Comparison of ENCODE assay signal across 13 cellular contexts in genomic region chr5:141516648-141517025, GRCh38. TPM values are rescaled to one million over a fixed set of nuclear protein-coding genes. Genes with fewer than 3 reads are reported as not detected.
A peak's percentile ranks its signal among the peaks of the same experiment; 100 is the strongest.
DNase-seq lines count a peak whose midpoint lies in the region; ATAC-seq and TF ChIP-seq lines count a peak whose summit lies in the region.
"Had no signal": no experiment of that assay in that cellular context is flagged by ENCODE, and none has a peak within 500 bp of the region (broad histone marks: within the 10 kb centered on the region; RNA-seq: fewer than 3 reads in every experiment).

No MANE protein-coding gene starts in this region.

- H3K4me1 Mint-ChIP-seq in activated naive CD8-positive, alpha-beta T cell (ENCODE audit: low read depth): peaks cover 37% of the 10 kb centered on the region
- H3K4me1 Mint-ChIP-seq in activated naive CD8-positive, alpha-beta T cell treated with anti-CD3 and anti-CD28 coated beads, Interleukin-2, amount 50 U/mL, for 24 hours: peaks cover 58% of the 10 kb centered on the region
- peaks cover 93% of the 10 kb centered on the region for H3K4me1 Mint-ChIP-seq in neural crest cell

- peak overlapping the region; percentile 28 for H3K27ac Mint-ChIP-seq in activated naive CD8-positive, alpha-beta T cell
- H3K27ac Mint-ChIP-seq in activated naive CD8-positive, alpha-beta T cell treated with anti-CD3 and anti-CD28 coated beads, Interleukin-2, amount 50 U/mL, for 24 hours: no peak overlapping the region
- H3K27ac Mint-ChIP-seq in neural crest cell (ENCODE audit: unreplicated experiment): no peak overlapping the region

- H3K27me3 ChIP-seq in uterus: no peaks in the 10 kb centered on the region
- H3K27me3 ChIP-seq: cardiac muscle cell had no signal

- H3K9me3 ChIP-seq in uterus: no peaks in the 10 kb centered on the region

- DNase-seq in activated naive CD8-positive, alpha-beta T cell treated with anti-CD3 and anti-CD28 coated beads, Interleukin-2, amount 50 U/mL, for 24 hours: no peak
- DNase-seq in epithelial cell of prostate (ENCODE audit: low read depth, low spot score) (no peak), neural crest cell (ENCODE audit: low read depth, low spot score) (no peak), uterus (no peak), UCSD-AML1 (lab: John Stamatoyannopoulos, UW; ENCODE audit: unreplicated experiment) (no peak)
- DNase-seq: ACHN; activated T-cell treated with anti-CD3 and anti-CD28 coated beads, Interleukin-2, amount 50 U/mL, for 48 hours; KG1; left colon had no signal

- intact Hi-C loops in uterus (cut with DNase I; ENCODE audit: low total_unique reads): no loop called here

- no peak for ATAC-seq in activated naive CD8-positive, alpha-beta T cell treated with anti-CD3 and anti-CD28 coated beads, Interleukin-2, amount 50 U/mL, for 24 hours
- ATAC-seq in HG03378 (IDR thresholded peaks at IDR 0.05; ENCODE audit: unreplicated experiment): no peak
- no peak for ATAC-seq in GM18909 (IDR thresholded peaks at IDR 0.05; ENCODE audit: poor library complexity, unreplicated experiment)
- ATAC-seq: left colon had no signal

- H3K36me3 Mint-ChIP-seq in activated naive CD8-positive, alpha-beta T cell: peaks cover 5% of the 10 kb centered on the region
- H3K36me3 Mint-ChIP-seq in activated naive CD8-positive, alpha-beta T cell treated with anti-CD3 and anti-CD28 coated beads, Interleukin-2, amount 50 U/mL, for 24 hours (ENCODE audit: low read depth): peaks cover 51% of the 10 kb centered on the region
- peaks cover 37% of the 10 kb centered on the region for H3K36me3 Mint-ChIP-seq in neural crest cell (ENCODE audit: low read depth)

- H3K27me3 Mint-ChIP-seq in activated naive CD8-positive, alpha-beta T cell: no peaks in the 10 kb centered on the region
- peaks cover 2% of the 10 kb centered on the region for H3K27me3 Mint-ChIP-seq in activated naive CD8-positive, alpha-beta T cell treated with anti-CD3 and anti-CD28 coated beads, Interleukin-2, amount 50 U/mL, for 24 hours
- H3K27me3 Mint-ChIP-seq in neural crest cell (ENCODE audit: low read depth): no peaks in the 10 kb centered on the region

- H3K4me1 ChIP-seq in uterus: peaks cover 4 to 12% of the 10 kb centered on the region in 2 donors

- TF ChIP-seq CTCF in neural crest cell (conservative IDR thresholded peaks at IDR 0.05) (no peak), uterus (IDR thresholded peaks at IDR 0.05) (no peak)

- no peak overlapping the region for H3K4me3 Mint-ChIP-seq in activated naive CD8-positive, alpha-beta T cell
- no peak overlapping the region for H3K4me3 Mint-ChIP-seq in activated naive CD8-positive, alpha-beta T cell treated with anti-CD3 and anti-CD28 coated beads, Interleukin-2, amount 50 U/mL, for 24 hours
- H3K4me3 Mint-ChIP-seq in neural crest cell: peak overlapping the region; percentile 82

- no peak for TF ChIP-seq POLR2A in uterus (IDR thresholded peaks at IDR 0.05)

- no peaks in the 10 kb centered on the region for H3K36me3 ChIP-seq in uterus
- H3K36me3 ChIP-seq: cardiac muscle cell had no signal

- no peaks in the 10 kb centered on the region for H3K9me3 Mint-ChIP-seq in activated naive CD8-positive, alpha-beta T cell (ENCODE audit: low read depth)
- no peaks in the 10 kb centered on the region for H3K9me3 Mint-ChIP-seq in activated naive CD8-positive, alpha-beta T cell treated with anti-CD3 and anti-CD28 coated beads, Interleukin-2, amount 50 U/mL, for 24 hours
- no peaks in the 10 kb centered on the region for H3K9me3 Mint-ChIP-seq in neural crest cell

- H3K27ac ChIP-seq in epithelial cell of prostate (peak overlapping the region; percentile 97), uterus (peak overlapping the region; percentile 23 to 25)
- H3K27ac ChIP-seq: cardiac muscle cell had no signal

- H3K4me3 ChIP-seq in uterus: no peak overlapping the region
- H3K4me3 ChIP-seq: cardiac muscle cell had no signal

RNA-seq across cellular contexts. Expression of gene PCDHGC5, which starts 27.8 kb away (rescaled TPM):
- 2.2 and 3.0 TPM in 2 replicates for total RNA-seq in neural crest cell
- total RNA-seq in uterus: 1 to 10 TPM in 3 of 4 donors, under 1 TPM in 1; under 0.01 to 7.5 (median 3.4) TPM

RNA-seq across cellular contexts. Expression of gene PCDHGC4, which starts 31.8 kb away (rescaled TPM):
- total RNA-seq in neural crest cell (14.8 and 15.9 TPM in 2 replicates), uterus (1 to 10 TPM; 2.9 to 8.0 (median 6.7) TPM)

RNA-seq across cellular contexts. Expression of gene PCDHGC3, which starts 40.9 kb away (rescaled TPM):
- total RNA-seq in neural crest cell: 98.2 and 107 TPM in 2 replicates
- 100 to 1,000 TPM in 3 of 4 donors, 10 to 100 TPM in 1; 25.9 to 146 (median 123) TPM for total RNA-seq in uterus
